Comparison of ENCODE assay signal across 8 cellular contexts in the genomic region with DNA sequence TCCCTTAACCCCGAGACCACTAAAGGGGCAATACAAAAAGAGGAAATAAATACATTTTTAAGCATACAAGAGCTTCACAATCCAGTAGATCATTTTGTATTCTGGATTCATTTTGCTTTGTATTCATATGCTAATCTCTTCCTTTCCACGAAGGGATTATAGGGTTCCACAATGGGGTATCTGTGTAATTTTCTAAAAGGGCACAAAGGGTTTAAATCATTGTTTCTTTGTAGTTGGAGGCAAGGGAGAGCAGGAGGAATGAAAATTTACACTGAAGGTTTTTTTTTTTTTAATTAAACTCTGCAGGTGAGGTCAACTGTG.
DNase-seq lines count a peak whose midpoint lies in the region; ATAC-seq and TF ChIP-seq lines count a peak whose summit lies in the region.

No MANE protein-coding gene starts in this region.

- peak overlapping the region; percentile 85 for H3K9ac ChIP-seq in SK-N-MC (ENCODE audit: insufficient read length)

- H3K4me3 ChIP-seq in SK-N-MC: peak overlapping the region; percentile 84
- H3K4me3 ChIP-seq in fibroblast of pulmonary artery (replicated peaks; ENCODE audit: low read depth, low read length): peak overlapping the region; percentile 98
- peak overlapping the region; percentile 98 for H3K4me3 ChIP-seq in skeletal muscle cell (ENCODE audit: low read depth, low read length)

- POLR2A ChIA-PET in GM10248 (lab: Yijun Ruan, JAX): interaction anchor here (0.5 to 1.6 kb wide), 15 partner anchors 13 to 1456 kb away, joined by 3 to 9 read pairs (median 4); no protein-coding TSS in a partner anchor

- no peaks in the 10 kb centered on the region for H3K9me3 ChIP-seq in SK-N-MC (ENCODE audit: low read depth, low read length)

- CTCF ChIA-PET in GM10248 (lab: Yijun Ruan, JAX): interaction anchor here (1.2 to 1.3 kb wide), 2 partner anchors 10 to 149 kb away, joined by 3 to 5 read pairs; no protein-coding TSS in a partner anchor

- H3K36me3 ChIP-seq in SK-N-MC (ENCODE audit: insufficient read depth, low read length): peaks cover 13% of the 10 kb centered on the region

- TF ChIP-seq CTCF in fibroblast of pulmonary artery (IDR thresholded peaks at IDR 0.05; ENCODE audit: low read length, missing control alignments) (no peak), GM10248 (IDR thresholded peaks at IDR 0.05; ENCODE audit: control extremely low read depth, extremely low read depth, low read depth, missing control alignments) (no peak)

- no peak for DNase-seq in SK-N-MC (ENCODE audit: low read depth, low spot score)
- no peak for DNase-seq in fibroblast of pulmonary artery (ENCODE audit: low read depth)
- no peak for DNase-seq in skeletal muscle cell (ENCODE audit: low read depth)
- no peak for DNase-seq in GM10248 (ENCODE audit: extremely low spot score)
- no peak for DNase-seq in MV-4-11 (lab: John Stamatoyannopoulos, UW)
- no peak for DNase-seq in NCI-H1092 treated with DMSO at 0.1 percent for 48 hours (lab: John Stamatoyannopoulos, UW)
- no peak for DNase-seq in NCI-H2196 (lab: John Stamatoyannopoulos, UW; ENCODE audit: unreplicated experiment)

- peak; percentile 6 for ATAC-seq in GM18508 (IDR thresholded peaks at IDR 0.05; ENCODE audit: insufficient read depth, unreplicated experiment)

- H3K27ac ChIP-seq in SK-N-MC: peak overlapping the region; percentile 86
